In the genomic region with DNA sequence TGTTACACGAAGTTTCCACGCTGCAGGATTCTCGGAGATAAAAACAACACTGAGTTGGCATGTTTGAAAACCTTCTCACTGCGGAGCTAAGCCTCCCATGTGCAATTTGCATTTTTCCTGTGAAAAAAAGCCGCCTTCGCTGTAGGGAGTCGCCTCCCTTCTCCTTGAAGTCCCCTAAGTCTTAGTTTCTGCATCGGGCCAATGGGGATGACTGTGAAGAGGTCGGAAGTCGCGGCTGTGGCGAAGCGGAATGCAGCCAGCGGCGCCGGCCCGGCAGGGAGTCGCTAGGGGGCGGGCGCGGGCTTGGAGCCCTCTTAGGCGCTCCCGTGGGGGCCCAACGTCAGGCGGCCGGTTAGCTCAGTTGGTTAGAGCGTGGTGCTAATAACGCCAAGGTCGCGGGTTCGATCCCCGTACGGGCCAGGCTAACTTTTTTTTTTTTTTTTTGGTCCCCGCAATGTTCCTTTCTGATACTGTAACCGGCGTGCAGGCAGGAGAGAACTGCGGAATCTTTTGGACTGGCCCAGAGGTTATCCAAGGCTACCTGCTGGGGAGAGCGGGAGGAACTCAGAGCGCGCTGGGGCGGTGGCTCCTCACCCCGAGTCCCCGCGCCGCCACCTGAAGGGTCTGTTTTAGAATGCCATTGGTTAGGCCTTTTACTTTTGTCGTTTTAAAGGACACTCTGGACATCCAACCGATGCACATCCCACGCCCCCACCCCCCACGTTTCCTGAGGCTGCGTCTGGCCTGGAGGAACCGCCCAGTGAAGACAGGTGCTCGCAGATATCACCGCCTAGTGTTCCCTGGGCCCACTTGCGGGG, we compare ENCODE assay signal across 8 cellular contexts. TPM values are rescaled to one million over a fixed set of nuclear protein-coding genes. Genes with fewer than 3 reads are reported as not detected.
DNase-seq lines count a peak whose midpoint lies in the region; ATAC-seq and TF ChIP-seq lines count a peak whose summit lies in the region.

No MANE protein-coding gene starts in this region.

- ATAC-seq in HG02884 (IDR thresholded peaks at IDR 0.05; ENCODE audit: unreplicated experiment), result peak; percentile 64
- ATAC-seq in left ventricle myocardium superior, result peak; percentile 80

- WGBS in prostate gland, result under 1% methylated on average over 53 of the region's 54 CpGs

- peak overlapping the region; percentile 73 to 82 for H3K27ac ChIP-seq in prostate gland

- peak; percentile 73 for DNase-seq in NCI-H146 treated with DMSO at 0.1 percent for 48 hours (lab: John Stamatoyannopoulos, UW; ENCODE audit: unreplicated experiment)
- peak; percentile 89 to 92 (median 91) for DNase-seq in T-helper 1 cell
- DNase-seq in amniotic stem cell (lab: John Stamatoyannopoulos, UW), result peak; percentile 77
- DNase-seq in left ventricle myocardium superior, result peak; percentile 96
- peak; percentile 93 for DNase-seq in prostate gland (ENCODE audit: low spot score)
- DNase-seq in ureter (ENCODE audit: low spot score), result peak; percentile 96

- peak overlapping the region; percentile 33 to 43 for H3K4me3 ChIP-seq in prostate gland

- intact Hi-C loops in left ventricle myocardium superior (cut with micrococcal nuclease) (no loop called here), prostate gland (cut with DNase I) (loop anchor here (5.0 to 10.0 kb wide), 2 partner anchors 230 to 352 kb away; a partner anchor contains a TSS)

- TF ChIP-seq POLR2A in GM15510 (IDR thresholded peaks at IDR 0.05; ENCODE audit: borderline replicate concordance, extremely low read depth, insufficient read length) (peak; percentile 13), prostate gland (IDR thresholded peaks at IDR 0.05) (peak; percentile 15)

- H3K9me3 ChIP-seq in prostate gland, result no peaks in the 10 kb centered on the region

- no peaks in the 10 kb centered on the region for H3K36me3 ChIP-seq in prostate gland

- peaks cover 7% of the 10 kb centered on the region for H3K4me1 ChIP-seq in prostate gland (replicated peaks)

- TF ChIP-seq CTCF in prostate gland (IDR thresholded peaks at IDR 0.05), result peak; percentile 71 to 99 (median 91)

- H3K27me3 ChIP-seq in prostate gland (replicated peaks; ENCODE audit: insufficient read depth), result no peaks in the 10 kb centered on the region

RNA-seq across cellular contexts. Expression of a gene that starts 2.6 kb away (rescaled TPM):
- 7.4 TPM for total RNA-seq in left ventricle myocardium superior
- total RNA-seq in prostate gland, result 10 to 100 TPM; 11.7 to 33.8 TPM
- total RNA-seq in ureter, result 18.1 TPM

RNA-seq across cellular contexts. Expression of a gene that starts 12.0 kb away (rescaled TPM):
- total RNA-seq in left ventricle myocardium superior (10.9 TPM), prostate gland (10 to 100 TPM; 17.8 to 95.5 TPM), ureter (24.4 TPM)

RNA-seq across cellular contexts. Expression of a gene that starts 45.7 kb away (rescaled TPM):
- total RNA-seq in left ventricle myocardium superior, result 33.7 TPM
- 10 to 100 TPM; 36.2 to 40.8 TPM for total RNA-seq in prostate gland
- 31.2 TPM for total RNA-seq in ureter

RNA-seq across cellular contexts. Expression of a gene that starts 45.8 kb away (rescaled TPM):
- total RNA-seq in left ventricle myocardium superior (22.5 TPM), prostate gland (10 to 100 TPM; 12.9 to 45.0 TPM), ureter (36.3 TPM)

Comparison
In these comparisons a context has a peak if more than half of its experiments do, and no peak if none do; other contexts are left out.
1. Peak in every context shown above with its lines: DNase-seq, ATAC-seq, H3K4me3 ChIP-seq and H3K27ac ChIP-seq.